Comparison of ENCODE assay signal across 8 cellular contexts in the genomic region with DNA sequence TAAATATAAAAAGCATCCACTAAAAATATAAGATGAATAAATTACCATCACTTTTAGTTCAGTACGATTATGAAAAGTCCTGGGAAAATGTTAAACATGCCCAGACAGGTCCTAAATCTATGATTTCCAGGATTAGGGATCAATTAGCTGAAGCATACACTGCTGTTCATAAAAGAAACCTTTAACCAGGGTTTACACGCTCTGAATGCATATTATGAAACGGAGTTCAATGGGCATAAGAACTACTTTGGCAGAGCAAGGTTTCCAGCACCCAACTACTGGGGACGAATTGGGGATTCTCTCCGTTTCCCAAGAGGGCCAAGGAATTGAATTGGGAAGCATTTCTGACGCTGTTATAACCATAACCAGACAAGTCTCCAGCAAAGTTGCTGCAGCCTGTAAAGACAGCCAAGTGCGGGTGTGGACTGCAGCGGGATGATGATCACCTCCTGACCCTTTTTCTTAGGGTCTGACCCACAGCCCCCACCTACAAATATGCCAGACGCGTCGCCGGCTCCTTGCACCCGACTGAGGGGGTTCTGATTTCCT. TPM values are rescaled to one million over a fixed set of nuclear protein-coding genes. Genes with fewer than 3 reads are reported as not detected.
DNase-seq lines count a peak whose midpoint lies in the region; ATAC-seq and TF ChIP-seq lines count a peak whose summit lies in the region.

No MANE protein-coding gene starts in this region.

- TF ChIP-seq CTCF in CD4-positive, alpha-beta T cell (IDR thresholded peaks at IDR 0.05), result no peak
- no peak for TF ChIP-seq CTCF in coronary artery (IDR thresholded peaks at IDR 0.05)

- intact Hi-C loops in CD4-positive, alpha-beta T cell (cut with DNase I, micrococcal nuclease), result loop anchor here (1.0 to 10.0 kb wide), 8 partner anchors 47 to 1440 kb away; partner anchors contain the start of genes ANGEL2 (in 1 of the 2), LPGAT1 (in 1 of the 2), RCOR3 (in 1 of the 2) and TRAF5 (in 1 of the 2)

- H3K27me3 ChIP-seq in CD4-positive, alpha-beta T cell (ENCODE audit: control insufficient read depth, insufficient read depth, low read length), result no peaks in the 10 kb centered on the region

- H3K9me3 ChIP-seq in CD4-positive, alpha-beta T cell (ENCODE audit: control insufficient read depth, low read length), result no peaks in the 10 kb centered on the region

- peak overlapping the region; percentile 90 for H3K4me3 ChIP-seq in coronary artery

- CTCF ChIA-PET in CD4-positive, alpha-beta T cell (lab: Charles Lee), result interaction anchor here (1.0 kb wide), 1 partner anchor 79 kb away, joined by 3 read pairs; no protein-coding TSS in a partner anchor

- POLR2A ChIA-PET in CD4-positive, alpha-beta T cell (lab: Charles Lee), result no interaction called here

- peaks cover 53% of the 10 kb centered on the region for H3K4me1 Mint-ChIP-seq in CD4-positive, alpha-beta T cell (ENCODE audit: low read depth)
- peaks cover 24 to 36% of the 10 kb centered on the region in 2 donors for H3K4me1 Mint-ChIP-seq in natural killer cell treated with Interleukin-12 subunit alpha and Interleukin-12 subunit beta and Interleukin-15 and Interleukin-18, amount 100 ng/mL, for 72 hours (ENCODE audit: low read depth in 2 of 2)

- H3K27me3 Mint-ChIP-seq in CD4-positive, alpha-beta T cell, result no peaks in the 10 kb centered on the region
- no peaks in the 10 kb centered on the region for H3K27me3 Mint-ChIP-seq in natural killer cell treated with Interleukin-12 subunit alpha and Interleukin-12 subunit beta and Interleukin-15 and Interleukin-18, amount 100 ng/mL, for 72 hours

- ATAC-seq in CD4-positive, alpha-beta T cell (ENCODE audit: poor library complexity), result no peak
- ATAC-seq in natural killer cell treated with Interleukin-12 subunit alpha and Interleukin-12 subunit beta and Interleukin-15 and Interleukin-18, amount 100 ng/mL, for 72 hours, result no peak
- ATAC-seq in HG02852 (IDR thresholded peaks at IDR 0.05; ENCODE audit: unreplicated experiment), result no peak

- no peak overlapping the region for H3K27ac ChIP-seq in CD4-positive, alpha-beta T cell (ENCODE audit: low read depth, low read length)
- H3K27ac ChIP-seq in coronary artery, result peak overlapping the region; percentile 82 to 98

- H3K27ac Mint-ChIP-seq in CD4-positive, alpha-beta T cell, result peak overlapping the region; percentile 90
- H3K27ac Mint-ChIP-seq in natural killer cell treated with Interleukin-12 subunit alpha and Interleukin-12 subunit beta and Interleukin-15 and Interleukin-18, amount 100 ng/mL, for 72 hours, result peak overlapping the region; percentile 73 to 83

- H3K36me3 Mint-ChIP-seq in CD4-positive, alpha-beta T cell (ENCODE audit: low read depth), result peaks cover 25% of the 10 kb centered on the region
- peaks cover 9% of the 10 kb centered on the region for H3K36me3 Mint-ChIP-seq in natural killer cell treated with Interleukin-12 subunit alpha and Interleukin-12 subunit beta and Interleukin-15 and Interleukin-18, amount 100 ng/mL, for 72 hours

- peak overlapping the region; percentile 96 for H3K4me3 Mint-ChIP-seq in CD4-positive, alpha-beta T cell
- peak overlapping the region; percentile 95 for H3K4me3 Mint-ChIP-seq in natural killer cell treated with Interleukin-12 subunit alpha and Interleukin-12 subunit beta and Interleukin-15 and Interleukin-18, amount 100 ng/mL, for 72 hours

- no peaks in the 10 kb centered on the region for H3K9me3 Mint-ChIP-seq in CD4-positive, alpha-beta T cell
- H3K9me3 Mint-ChIP-seq in natural killer cell treated with Interleukin-12 subunit alpha and Interleukin-12 subunit beta and Interleukin-15 and Interleukin-18, amount 100 ng/mL, for 72 hours, result no peaks in the 10 kb centered on the region

- DNase-seq in CD4-positive, alpha-beta T cell, result no peak
- peak; percentile 14 for DNase-seq in NCI-H1105 (lab: John Stamatoyannopoulos, UW)
- no peak for DNase-seq in coronary artery (ENCODE audit: low spot score)
- no peak for DNase-seq in natural killer cell treated with Interleukin-12 subunit alpha and Interleukin-12 subunit beta and Interleukin-15 and Interleukin-18, amount 100 ng/mL, for 72 hours (ENCODE audit: low spot score)
- DNase-seq in cerebellar nuclear complex (lab: John Stamatoyannopoulos, UW), result no peak
- DNase-seq in D341Med (ENCODE audit: low spot score), result no peak
- DNase-seq in HuH-7 (ENCODE audit: low spot score), result no peak

RNA-seq across cellular contexts. Expression of gene SLC30A1, which starts 1.6 kb away (rescaled TPM):
- 1 to 10 TPM; 6.0 TPM for total RNA-seq in CD4-positive, alpha-beta T cell
- total RNA-seq in natural killer cell treated with Interleukin-12 subunit alpha and Interleukin-12 subunit beta and Interleukin-15 and Interleukin-18, amount 100 ng/mL, for 72 hours, result 10 to 100 TPM in 1 of 2 donors, 1 to 10 TPM in 1; 6.9 to 13.1 TPM
